ENCODE assay signal across 11 cellular contexts in the genomic region with DNA sequence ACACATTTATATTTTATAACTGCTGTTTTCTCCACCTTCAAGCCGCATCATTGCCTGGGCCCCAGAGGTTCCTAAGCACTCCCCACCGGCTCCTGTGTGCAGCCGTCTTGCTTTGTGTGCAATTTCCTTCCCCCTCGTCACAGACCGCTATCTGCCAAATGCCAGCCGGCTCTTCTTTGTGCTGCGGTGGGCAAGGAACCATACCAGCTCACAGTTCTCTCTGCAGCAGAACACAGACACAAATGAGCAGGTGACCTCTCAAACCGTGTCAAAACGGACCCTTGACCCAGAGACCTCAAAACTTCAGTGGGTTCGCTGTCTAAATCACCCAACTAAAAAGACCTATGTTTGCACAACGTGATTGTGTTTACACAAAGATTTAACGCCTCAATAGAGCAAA. TPM values are rescaled to one million over a fixed set of nuclear protein-coding genes. Genes with fewer than 3 reads are reported as not detected.
DNase-seq lines count a peak whose midpoint lies in the region; ATAC-seq and TF ChIP-seq lines count a peak whose summit lies in the region.
"Had no signal": no experiment of that assay in that cellular context is flagged by ENCODE, and none has a peak within 500 bp of the region (broad histone marks: within the 10 kb centered on the region; RNA-seq: fewer than 3 reads in every experiment).

No MANE protein-coding gene starts in this region.

- intact Hi-C loops in dorsolateral prefrontal cortex (cut with DNase I) = no loop called here

- peak overlapping the region in 45 of 59 donors; percentile 4 to 50 (median 28) for H3K4me3 ChIP-seq in dorsolateral prefrontal cortex

- TF ChIP-seq CTCF in dorsolateral prefrontal cortex (IDR thresholded peaks at IDR 0.05 in 54 of 56, conservative IDR thresholded peaks at IDR 0.05 in 2 of 56; ENCODE audit: low read depth in 1 of 56, partially characterized antibody in 56 of 56) = no peak

- ATAC-seq in HG03039 (IDR thresholded peaks at IDR 0.05; ENCODE audit: unreplicated experiment) (no peak), HG03442 (IDR thresholded peaks at IDR 0.05; ENCODE audit: unreplicated experiment) (no peak)
- ATAC-seq: effector memory CD8-positive, alpha-beta T cell had no signal

- peak overlapping the region; percentile 35 to 96 (median 88) for H3K27ac ChIP-seq in dorsolateral prefrontal cortex

- no peaks in the 10 kb centered on the region for H3K27me3 ChIP-seq in dorsolateral prefrontal cortex

- DNase-seq in SHP77 (lab: John Stamatoyannopoulos, UW) (peak; percentile 11 to 20), SHP77 treated with DMSO at 0.1 percent for 48 hours (lab: John Stamatoyannopoulos, UW) (no peak), NCI-H2227 treated with DMSO at 0.1 percent for 48 hours (lab: John Stamatoyannopoulos, UW) (peak; percentile 70), dorsolateral prefrontal cortex (peak in 9 of 10 donors; percentile 42 to 75 (median 50)), occipital lobe (lab: John Stamatoyannopoulos, UW) (peak; percentile 44), AG20443 (ENCODE audit: low spot score) (no peak)
- DNase-seq: 8988T; activated naive CD4-positive, alpha-beta T cell treated with anti-CD3 and anti-CD28 coated beads for 36 hours; effector memory CD8-positive, alpha-beta T cell had no signal

RNA-seq across cellular contexts. Expression of a gene that starts 58.2 kb away (rescaled TPM):
- total RNA-seq in dorsolateral prefrontal cortex (10 to 100 TPM; 28.9 to 88.4 (median 49.9) TPM), occipital lobe (69.7 TPM)

Comparison
In these comparisons a context has a peak if more than half of its experiments do, and no peak if none do; other contexts are left out.
1. DNase-seq: peak in SHP77 (2 of 2), NCI-H2227 treated with DMSO at 0.1 percent for 48 hours (single experiment), dorsolateral prefrontal cortex (9 of 10) and occipital lobe (single experiment); none in SHP77 treated with DMSO at 0.1 percent for 48 hours (single experiment) and AG20443 (single experiment).